ENCODE assay signal across 15 cellular contexts in genomic region chr2:132429941-132430573, GRCh38. TPM values are rescaled to one million over a fixed set of nuclear protein-coding genes. Genes with fewer than 3 reads are reported as not detected.
DNase-seq lines count a peak whose midpoint lies in the region; ATAC-seq, FAIRE-seq and TF ChIP-seq lines count a peak whose summit lies in the region.
"Had no signal": no experiment of that assay in that cellular context is flagged by ENCODE, and none has a peak within 500 bp of the region (broad histone marks: within the 10 kb centered on the region; RNA-seq: fewer than 3 reads in every experiment).

No MANE protein-coding gene starts in this region.

- peak overlapping the region; percentile 46; the same call in 1 of the 2 replicates for H3K4me3 ChIP-seq in PC-9
- no peak overlapping the region for H3K4me3 ChIP-seq in endodermal cell (ENCODE audit: low read length)
- H3K4me3 ChIP-seq in keratinocyte (ENCODE audit: control insufficient read depth in 2 of 3, extremely low read depth in 1 of 3, insufficient read depth in 2 of 3, low read depth in 1 of 3, low read length in 3 of 3): no peak overlapping the region
- H3K4me3 ChIP-seq: BLaER1 had no signal

- peaks cover 83% of the 10 kb centered on the region for H3K79me2 ChIP-seq in PC-9 (ENCODE audit: low read depth)
- no peaks in the 10 kb centered on the region for H3K79me2 ChIP-seq in keratinocyte (ENCODE audit: control insufficient read depth, insufficient read depth, low read length)

- H3K27ac Mint-ChIP-seq in Calu3 (ENCODE audit: unreplicated experiment) (peak overlapping the region; percentile 88), endodermal cell (no peak overlapping the region)
- no peak overlapping the region for H3K27ac Mint-ChIP-seq in stimulated activated naive B cell treated with anti-CD40 and anti-IgM and Interleukin-4, amounts not matched to agents 10 μg/mL and 1 μg/mL and 100 μg/mL, for 72 hours

- intact Hi-C loops in Calu3 (cut with micrococcal nuclease; ENCODE audit: unreplicated experiment): no loop called here
- intact Hi-C loops in PC-9 (cut with micrococcal nuclease; ENCODE audit: unreplicated experiment): loop anchor here (1.0 to 2.0 kb wide), 3 partner anchors 9 to 241 kb away; partner anchors contain the start of genes GPR39 and LYPD1

- H3K9me3 ChIP-seq in PC-9 (ENCODE audit: insufficient read depth, low read depth): peaks cover 9% of the 10 kb centered on the region; the same call in 1 of the 2 replicates
- peaks cover 14% of the 10 kb centered on the region for H3K9me3 ChIP-seq in endodermal cell (ENCODE audit: control insufficient read depth, low read length)
- peaks cover 1% of the 10 kb centered on the region for H3K9me3 ChIP-seq in keratinocyte (ENCODE audit: control insufficient read depth, low read depth, low read length)
- H3K9me3 ChIP-seq: BLaER1, Caco-2 had no signal

- no peak for FAIRE-seq in keratinocyte (lab: Jason Lieb, UNC)

- POLR2A ChIA-PET in PC-9 (lab: Charles Lee; ENCODE audit: unreplicated experiment): interaction anchor here (0.7 to 1.0 kb wide), 2 partner anchors 9 to 21 kb away, joined by 4 to 5 read pairs; no protein-coding TSS in a partner anchor

- peak overlapping the region; percentile 90 for H3K4me2 ChIP-seq in PC-9
- H3K4me2 ChIP-seq in keratinocyte (ENCODE audit: control insufficient read depth, extremely low read depth, insufficient read depth, low read depth, low read length): peak overlapping the region; percentile 19
- H3K4me2 ChIP-seq: BLaER1 had no signal

- no peak for ATAC-seq in HG03432 (IDR thresholded peaks at IDR 0.05; ENCODE audit: unreplicated experiment)
- no peak for ATAC-seq in stimulated activated naive B cell treated with anti-CD40 and anti-IgM and Interleukin-4, amounts not matched to agents 10 μg/mL and 1 μg/mL and 100 μg/mL, for 72 hours (replicated peaks)

- H3K36me3 ChIP-seq in PC-9 (ENCODE audit: low read depth): peaks cover 32% of the 10 kb centered on the region; the same call in 1 of the 2 replicates
- H3K36me3 ChIP-seq in endodermal cell (ENCODE audit: control insufficient read depth, insufficient read depth, low read length): no peaks in the 10 kb centered on the region
- peaks cover 0 to 3% of the 10 kb centered on the region in 2 experiments for H3K36me3 ChIP-seq in keratinocyte (ENCODE audit: control insufficient read depth in 2 of 2, extremely low read depth in 1 of 2, insufficient read depth in 2 of 2, low read length in 2 of 2)
- H3K36me3 ChIP-seq: BLaER1 had no signal

- dilution Hi-C loops in keratinocyte (cut with MboI; ENCODE audit: extremely low pct_ligation_motif_present, low sequenced_read_pairs): no loop called here

- 94 to 100% methylated on average over 1 to 2 of the region's 2 CpGs for WGBS in endodermal cell (ENCODE audit: insufficient coverage in 1 of 2, insufficient read length in 1 of 2), 2 experiments

- TF ChIP-seq CTCF in Calu3 (IDR thresholded peaks at IDR 0.05; ENCODE audit: unreplicated experiment) (no peak), PC-9 (conservative IDR thresholded peaks at IDR 0.05) (no peak), endodermal cell (conservative IDR thresholded peaks at IDR 0.05) (no peak), keratinocyte (optimal IDR thresholded peaks at IDR 0.05 in 1 of 3, IDR thresholded peaks at IDR 0.05 in 1 of 3, conservative IDR thresholded peaks at IDR 0.05 in 1 of 3; ENCODE audit: extremely low read depth in 1 of 3, insufficient read depth in 2 of 3, low read length in 3 of 3) (no peak)

- H3K27ac ChIP-seq in PC-9 (peak overlapping the region; percentile 100), endodermal cell (ENCODE audit: low read depth, low read length) (no peak overlapping the region), keratinocyte (ENCODE audit: control insufficient read depth, insufficient read depth, low read length) (peak overlapping the region; percentile 61)
- H3K27ac ChIP-seq: BLaER1 had no signal

- no peak overlapping the region for H3K9ac ChIP-seq in endodermal cell (ENCODE audit: extremely low read depth, low read length, poor library complexity, severe bottlenecking)
- H3K9ac ChIP-seq in keratinocyte (ENCODE audit: control insufficient read depth, extremely low read depth, insufficient read depth, low read length): peak overlapping the region; percentile 7
- H3K9ac ChIP-seq: BLaER1 had no signal

- H3K9me3 Mint-ChIP-seq in Calu3 (ENCODE audit: low read depth, unreplicated experiment) (peaks cover 2% of the 10 kb centered on the region), endodermal cell (no peaks in the 10 kb centered on the region)
- H3K9me3 Mint-ChIP-seq in stimulated activated naive B cell treated with anti-CD40 and anti-IgM and Interleukin-4, amounts not matched to agents 10 μg/mL and 1 μg/mL and 100 μg/mL, for 72 hours: peaks cover 0 to 6% of the 10 kb centered on the region in 2 donors

- peaks cover 41% of the 10 kb centered on the region for H3F3A ChIP-seq in PC-9 (ENCODE audit: insufficient read depth, low read depth)

- no peaks in the 10 kb centered on the region for H3K27me3 ChIP-seq in PC-9 (ENCODE audit: insufficient read depth, low read depth)
- H3K27me3 ChIP-seq in endodermal cell (ENCODE audit: control insufficient read depth, insufficient read depth, low read length, poor library complexity, severe bottlenecking): no peaks in the 10 kb centered on the region
- no peaks in the 10 kb centered on the region for H3K27me3 ChIP-seq in keratinocyte (ENCODE audit: control insufficient read depth, extremely low read depth, insufficient read depth, low read length)
- H3K27me3 ChIP-seq: BLaER1 had no signal

- H3K4me3 Mint-ChIP-seq in Calu3 (ENCODE audit: low read depth, unreplicated experiment) (peak overlapping the region; percentile 44), endodermal cell (no peak overlapping the region)
- no peak overlapping the region for H3K4me3 Mint-ChIP-seq in stimulated activated naive B cell treated with anti-CD40 and anti-IgM and Interleukin-4, amounts not matched to agents 10 μg/mL and 1 μg/mL and 100 μg/mL, for 72 hours
- H3K4me3 Mint-ChIP-seq: CD8-positive, alpha-beta memory T cell had no signal

- peaks cover 67% of the 10 kb centered on the region for H3K4me1 ChIP-seq in PC-9 (replicated peaks; ENCODE audit: insufficient read depth)
- no peaks in the 10 kb centered on the region for H3K4me1 ChIP-seq in endodermal cell (ENCODE audit: control insufficient read depth, insufficient read depth, low read length)
- peaks cover 20% of the 10 kb centered on the region for H3K4me1 ChIP-seq in keratinocyte (ENCODE audit: control insufficient read depth, extremely low read depth, insufficient read depth, low read length)
- H3K4me1 ChIP-seq: BLaER1 had no signal

- peaks cover 51% of the 10 kb centered on the region for H3K4me1 Mint-ChIP-seq in Calu3 (ENCODE audit: low read depth, unreplicated experiment)
- peaks cover 3% of the 10 kb centered on the region for H3K4me1 Mint-ChIP-seq in endodermal cell
- no peaks in the 10 kb centered on the region for H3K4me1 Mint-ChIP-seq in stimulated activated naive B cell treated with anti-CD40 and anti-IgM and Interleukin-4, amounts not matched to agents 10 μg/mL and 1 μg/mL and 100 μg/mL, for 72 hours
- H3K4me1 Mint-ChIP-seq: CD8-positive, alpha-beta memory T cell had no signal

- CTCF ChIA-PET in Calu3 (lab: Charles Lee): interaction anchor here (0.9 to 1.3 kb wide), 5 partner anchors 10 to 81 kb away, joined by 3 to 11 read pairs (median 5); no protein-coding TSS in a partner anchor
- CTCF ChIA-PET in PC-9 (lab: Charles Lee): interaction anchor here (0.6 to 0.8 kb wide), 2 partner anchors 8 to 937 kb away, joined by 3 to 5 read pairs; no protein-coding TSS in a partner anchor

- H3K36me3 Mint-ChIP-seq in Calu3 (ENCODE audit: insufficient read depth, unreplicated experiment) (peaks cover 9% of the 10 kb centered on the region), endodermal cell (ENCODE audit: low read depth) (peaks cover 17% of the 10 kb centered on the region)
- no peaks in the 10 kb centered on the region for H3K36me3 Mint-ChIP-seq in stimulated activated naive B cell treated with anti-CD40 and anti-IgM and Interleukin-4, amounts not matched to agents 10 μg/mL and 1 μg/mL and 100 μg/mL, for 72 hours
- H3K36me3 Mint-ChIP-seq: CD8-positive, alpha-beta memory T cell had no signal

- TSS peak; percentile 63 for BruUV-seq in Calu3 (replicated peaks; lab: Mats Ljungman, UMichigan)
- BruUV-seq in PC-9 (replicated peaks; lab: Mats Ljungman, UMichigan): no TSS peak

- DNase-seq in Calu3: peak; percentile 49
- DNase-seq in PC-9: peak; percentile 62 to 98
- peak; percentile 23 for DNase-seq in endodermal cell
- peak; percentile 61 for DNase-seq in keratinocyte (ENCODE audit: low read depth, low spot score)
- no peak for DNase-seq in stimulated activated naive B cell treated with anti-CD40 and anti-IgM and Interleukin-4, amounts not matched to agents 10 μg/mL and 1 μg/mL and 100 μg/mL, for 72 hours
- DNase-seq in NCI-H446 (lab: John Stamatoyannopoulos, UW): no peak
- DNase-seq: 8988T; AML-193; Caco-2; CD8-positive, alpha-beta memory T cell; DMS53; GF-D8; HCEC 1CT had no signal

- no peak overlapping the region for H2AFZ ChIP-seq in PC-9
- no peak overlapping the region for H2AFZ ChIP-seq in keratinocyte (ENCODE audit: control insufficient read depth, low read length)

- H4K20me1 ChIP-seq in PC-9 (ENCODE audit: insufficient read depth) (no peaks in the 10 kb centered on the region), keratinocyte (ENCODE audit: control insufficient read depth, extremely low read depth, insufficient read depth, low read length) (no peaks in the 10 kb centered on the region)
- H4K20me1 ChIP-seq: BLaER1 had no signal

- H3K27me3 Mint-ChIP-seq in Calu3 (ENCODE audit: unreplicated experiment): no peaks in the 10 kb centered on the region
- no peaks in the 10 kb centered on the region for H3K27me3 Mint-ChIP-seq in endodermal cell (ENCODE audit: insufficient read depth)
- H3K27me3 Mint-ChIP-seq in stimulated activated naive B cell treated with anti-CD40 and anti-IgM and Interleukin-4, amounts not matched to agents 10 μg/mL and 1 μg/mL and 100 μg/mL, for 72 hours: peaks cover 0 to 4% of the 10 kb centered on the region in 2 donors
- H3K27me3 Mint-ChIP-seq: CD8-positive, alpha-beta memory T cell had no signal

- no peaks in the 10 kb centered on the region for H3K9me2 ChIP-seq in PC-9 (ENCODE audit: insufficient read depth)

- H3K9me1 ChIP-seq in keratinocyte (ENCODE audit: control insufficient read depth, extremely low read depth, insufficient read depth, low read length): no peaks in the 10 kb centered on the region

RNA-seq across cellular contexts. Expression of gene GPR39, which starts 13.5 kb away (rescaled TPM):
- total RNA-seq in Calu3 (2022) (24.1 and 24.9 TPM in 2 replicates), PC-9 (2021) (14.1 and 20.9 TPM in 2 replicates), endodermal cell (10 to 100 TPM in 1 of 2 donors, 1 to 10 TPM in 1; 9.4 to 14.6 TPM)
- 2.6 TPM for polyA plus RNA-seq in endodermal cell (2013, experiment 1 of 2)
- 2.8 TPM for polyA plus RNA-seq in endodermal cell (2013, experiment 2 of 2)
- polyA plus RNA-seq in keratinocyte: 4.7 to 9.1 TPM (median 4.9 TPM) in 3 replicates
- polyA plus RNA-seq in keratinocyte (2011; ENCODE audit: low read depth): 1.0 TPM
- polyA plus RNA-seq in keratinocyte (2011; cell fraction: cytosol; rRNA removed): 2.0 and 2.2 TPM in 2 replicates
- 6.4 and 8.5 TPM in 2 replicates for polyA plus RNA-seq in keratinocyte (2011; cell fraction: nucleus; rRNA removed)
- polyA plus RNA-seq in keratinocyte (2012; ENCODE audit: low replicate concordance): 1.6 and 5.6 TPM in 2 replicates
- polyA minus RNA-seq in keratinocyte: 13.6 to 22.9 TPM (median 19.5 TPM) in 3 replicates
- polyA minus RNA-seq in keratinocyte (2011; cell fraction: cytosol; rRNA and poly(A)+ RNA removed): 3.6 TPM
- polyA minus RNA-seq in keratinocyte (2011; cell fraction: nucleus; rRNA and poly(A)+ RNA removed): 16.4 and 22.8 TPM in 2 replicates
- total RNA-seq: CD8-positive, alpha-beta memory T cell had no signal
- polyA plus RNA-seq: CD8-positive, alpha-beta memory T cell had no signal

Comparison
In these comparisons a context has a peak if more than half of its experiments do, and no peak if none do; other contexts are left out.
1. DNase-seq: peak in Calu3 (single experiment), PC-9 (2 of 2), endodermal cell (single experiment) and keratinocyte (single experiment); none in stimulated activated naive B cell treated with anti-CD40 and anti-IgM and Interleukin-4, amounts not matched to agents 10 μg/mL and 1 μg/mL and 100 μg/mL, for 72 hours (single experiment) and NCI-H446 (0 of 2).